Comparison of ENCODE assay signal across 1 cellular context in the genomic region with DNA sequence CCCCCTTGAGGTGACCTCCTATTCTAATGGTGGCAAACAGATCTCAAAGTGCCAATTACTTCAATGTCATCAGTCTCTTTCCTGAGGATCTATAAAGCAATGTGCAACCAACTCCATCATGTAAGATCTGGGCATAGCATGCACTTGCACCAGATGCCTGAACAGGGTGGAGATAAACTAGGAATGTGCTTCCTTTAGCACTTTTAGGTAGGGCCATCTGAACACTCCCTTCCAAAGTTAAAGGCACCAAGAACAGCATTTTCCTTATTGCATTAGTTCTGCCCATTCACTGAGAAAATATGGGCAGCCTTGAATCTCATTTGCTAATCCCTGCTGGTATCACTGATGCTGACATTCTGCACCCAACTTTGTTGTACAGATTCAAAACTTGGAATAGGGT.
TF ChIP-seq lines count a peak whose summit lies in the region.

No MANE protein-coding gene starts in this region.

TF ChIP-seq in SK-N-SH, 30 proteins besides CTCF, POLR2A, EP300 and RAD21:
- no peak for TF ChIP-seq TEAD4 (IDR thresholded peaks at IDR 0.05; ENCODE audit: borderline replicate concordance, insufficient read depth)
- no peak for TF ChIP-seq RCOR1 (IDR thresholded peaks at IDR 0.05; ENCODE audit: low read length)
- no peak for TF ChIP-seq RFX5 (IDR thresholded peaks at IDR 0.05; ENCODE audit: low read length)
- TF ChIP-seq, protein P1, sequence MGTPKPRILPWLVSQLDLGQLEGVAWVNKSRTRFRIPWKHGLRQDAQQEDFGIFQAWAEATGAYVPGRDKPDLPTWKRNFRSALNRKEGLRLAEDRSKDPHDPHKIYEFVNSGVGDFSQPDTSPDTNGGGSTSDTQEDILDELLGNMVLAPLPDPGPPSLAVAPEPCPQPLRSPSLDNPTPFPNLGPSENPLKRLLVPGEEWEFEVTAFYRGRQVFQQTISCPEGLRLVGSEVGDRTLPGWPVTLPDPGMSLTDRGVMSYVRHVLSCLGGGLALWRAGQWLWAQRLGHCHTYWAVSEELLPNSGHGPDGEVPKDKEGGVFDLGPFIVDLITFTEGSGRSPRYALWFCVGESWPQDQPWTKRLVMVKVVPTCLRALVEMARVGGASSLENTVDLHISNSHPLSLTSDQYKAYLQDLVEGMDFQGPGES (IDR thresholded peaks at IDR 0.05; ENCODE audit: low read depth, low read length): no peak
- TF ChIP-seq MXI1 (IDR thresholded peaks at IDR 0.05; ENCODE audit: low read depth, low read length): no peak
- no peak for TF ChIP-seq SIN3A (IDR thresholded peaks at IDR 0.05; ENCODE audit: borderline replicate concordance, low read depth, low read length)
